In genomic region chr13:48500652-48501197, GRCh38 we compare ENCODE assay signal across 9 cellular contexts. TPM values are rescaled to one million over a fixed set of nuclear protein-coding genes. Genes with fewer than 3 reads are reported as not detected.
DNase-seq lines count a peak whose midpoint lies in the region; ATAC-seq and TF ChIP-seq lines count a peak whose summit lies in the region.
"Had no signal": no experiment of that assay in that cellular context is flagged by ENCODE, and none has a peak within 500 bp of the region (broad histone marks: within the 10 kb centered on the region; RNA-seq: fewer than 3 reads in every experiment).

No MANE protein-coding gene starts in this region.

- H3K4me1 Mint-ChIP-seq in T-helper 17 cell (peaks cover 49% of the 10 kb centered on the region), type B pancreatic cell (ENCODE audit: unreplicated experiment) (peaks cover 5% of the 10 kb centered on the region)
- H3K4me1 Mint-ChIP-seq: nephron had no signal

- H3K27me3 ChIP-seq in right cardiac atrium (ENCODE audit: control insufficient read depth, insufficient read depth): no peaks in the 10 kb centered on the region

- H3K27me3 Mint-ChIP-seq in T-helper 17 cell: no peaks in the 10 kb centered on the region
- no peaks in the 10 kb centered on the region for H3K27me3 Mint-ChIP-seq in type B pancreatic cell

- H3K9me3 Mint-ChIP-seq in type B pancreatic cell: no peaks in the 10 kb centered on the region
- H3K9me3 Mint-ChIP-seq: nephron had no signal

- H3K36me3 Mint-ChIP-seq in T-helper 17 cell (ENCODE audit: low read depth) (no peaks in the 10 kb centered on the region), type B pancreatic cell (peaks cover 16% of the 10 kb centered on the region)

- peaks cover 4% of the 10 kb centered on the region for H3K4me1 ChIP-seq in right cardiac atrium (ENCODE audit: control insufficient read depth, insufficient read depth, low read length)

- DNase-seq in GM13977 (ENCODE audit: low spot score): peak; percentile 45
- no peak for DNase-seq in T-helper 17 cell
- no peak for DNase-seq in right cardiac atrium
- DNase-seq in islet precursor cell: no peak
- no peak for DNase-seq in GM19240 (ENCODE audit: insufficient read length, low spot score)
- no peak for DNase-seq in type B pancreatic cell (ENCODE audit: extremely low spot score, unreplicated experiment)

- no peak overlapping the region for H3K4me3 ChIP-seq in right cardiac atrium (ENCODE audit: low read length)

- H3K27ac ChIP-seq in right cardiac atrium (ENCODE audit: low read length): peak overlapping the region; percentile 36

- intact Hi-C loops in right cardiac atrium (cut with DNase I): no loop called here

- H3K9me3 ChIP-seq in T-helper 17 cell (ENCODE audit: control insufficient read depth, low read length, poor library complexity, severe bottlenecking): no peaks in the 10 kb centered on the region
- H3K9me3 ChIP-seq in right cardiac atrium (ENCODE audit: control insufficient read depth, low read length): no peaks in the 10 kb centered on the region

- in situ Hi-C loops in GM13977 (cut with MboI; ENCODE audit: low pct_unique_long_range_greater_than_20kb, low sequenced_read_pairs, unreplicated experiment): no loop called here

- ATAC-seq in HG02885 (IDR thresholded peaks at IDR 0.05; ENCODE audit: poor library complexity, unreplicated experiment) (peak; percentile 58), T-helper 17 cell (peak; percentile 10), right cardiac atrium (peak; percentile 50 to 51), GM21381 (IDR thresholded peaks at IDR 0.05; ENCODE audit: unreplicated experiment) (no peak)

- H3K4me3 Mint-ChIP-seq in T-helper 17 cell: no peak overlapping the region
- no peak overlapping the region for H3K4me3 Mint-ChIP-seq in type B pancreatic cell
- H3K4me3 Mint-ChIP-seq: nephron had no signal

- H3K27ac Mint-ChIP-seq in T-helper 17 cell: no peak overlapping the region
- H3K27ac Mint-ChIP-seq in type B pancreatic cell: no peak overlapping the region
- H3K27ac Mint-ChIP-seq: nephron had no signal

- WGBS in right cardiac atrium: 82% methylated on average over 4 of the region's 4 CpGs

- TF ChIP-seq CTCF in GM13977 (IDR thresholded peaks at IDR 0.05; ENCODE audit: extremely low read depth, insufficient read depth, missing control alignments) (no peak), type B pancreatic cell (conservative IDR thresholded peaks at IDR 0.05) (no peak)

RNA-seq across cellular contexts. Expression of gene RCBTB2, which starts 32.2 kb away (rescaled TPM):
- total RNA-seq in T-helper 17 cell (10 to 100 TPM; 12.5 to 13.7 TPM), right cardiac atrium (10 to 100 TPM in 3 of 4 donors, 1 to 10 TPM in 1; 9.0 to 17.3 (median 17.0) TPM), type B pancreatic cell (ENCODE audit: low replicate concordance) (2.6 and 21.5 TPM in 2 replicates)
- polyA plus RNA-seq in right cardiac atrium: 13.9 TPM
